28 cellular contexts compared by ENCODE assay signal in genomic region chr3:135239485-135239884, GRCh38.
DNase-seq lines count a peak whose midpoint lies in the region; ATAC-seq and TF ChIP-seq lines count a peak whose summit lies in the region.
"Had no signal": no experiment of that assay in that cellular context is flagged by ENCODE, and none has a peak within 500 bp of the region (broad histone marks: within the 10 kb centered on the region; RNA-seq: fewer than 3 reads in every experiment).

No MANE protein-coding gene starts in this region.

- H3K4me3 Mint-ChIP-seq in dendritic cell treated with granulocyte-macrophage colony-stimulating factor and Interleukin-4, amounts not matched to agents 40 ng/mL and 50 ng/mL, for 4 days: no peak overlapping the region
- H3K4me3 Mint-ChIP-seq: activated T-cell treated with anti-CD3 and anti-CD28 coated beads, Interleukin-2, amount 50 U/mL, for 72 hours; CD4-positive, alpha-beta memory T cell; effector memory CD8-positive, alpha-beta T cell; memory B cell; neural crest cell; T-helper 2 cell treated with Interferon-gamma antibody and Interleukin-4, amounts not matched to agents 5 μg/mL and 100 μg/mL, for 36 hours had no signal

- peak; percentile 15 for DNase-seq in NCI-H748 (lab: John Stamatoyannopoulos, UW; ENCODE audit: unreplicated experiment)
- DNase-seq in NCI-H748 treated with DMSO at 0.1 percent for 48 hours (lab: John Stamatoyannopoulos, UW): no peak
- DNase-seq in NCI-H2029 treated with DMSO at 0.1 percent for 48 hours (lab: John Stamatoyannopoulos, UW): peak; percentile 48
- no peak for DNase-seq in HUDEP-2 (lab: John Stamatoyannopoulos, UW; ENCODE audit: unreplicated experiment in 76 of 76)
- no peak for DNase-seq in GM13976 (ENCODE audit: low spot score)
- DNase-seq: activated CD4-positive, alpha-beta T cell treated with anti-CD3 and anti-CD28 coated beads, Interleukin-2, amount 50 U/mL, for 48 hours; activated CD4-positive, CD25-positive, alpha-beta regulatory T cell treated with anti-CD3 and anti-CD28 coated beads, Interleukin-2, amount 50 U/mL, for 72 hours; activated naive CD4-positive, alpha-beta T cell treated with Interleukin-2 at 50 U/mL for 16 hours; activated T-cell treated with anti-CD3 and anti-CD28 coated beads, Interleukin-2, amount 50 U/mL, for 72 hours; AML-193; CD4-positive, alpha-beta memory T cell; central memory CD4-positive, alpha-beta T cell; cortex of kidney; effector memory CD8-positive, alpha-beta T cell; erythroblast; glutamatergic neuron; NCI-H187 treated with DMSO at 0.1 percent for 48 hours; NCI-H524; Peyer's patch; SHP77 treated with DMSO at 0.1 percent for 48 hours; stimulated activated CD4-positive, alpha-beta T cell treated with anti-CD3 and anti-CD28 coated beads, Interleukin-1b, Interleukin-23, amount 100 ng/mL, for 48 hours; stimulated activated naive CD8-positive, alpha-beta T cell treated with anti-CD3 and anti-CD28 coated beads, Interleukin-15, Interleukin-2, amounts not matched to agents 100 U/mL and 50 U/mL, for 24 hours; testis had no signal

- peaks cover 6% of the 10 kb centered on the region for H3K27me3 Mint-ChIP-seq in dendritic cell treated with granulocyte-macrophage colony-stimulating factor and Interleukin-4, amounts not matched to agents 40 ng/mL and 50 ng/mL, for 4 days
- H3K27me3 Mint-ChIP-seq: CD4-positive, alpha-beta memory T cell; effector memory CD8-positive, alpha-beta T cell had no signal

- intact Hi-C loops in dendritic cell treated with granulocyte-macrophage colony-stimulating factor and Interleukin-4, amounts not matched to agents 40 ng/mL and 50 ng/mL, for 4 days (cut with micrococcal nuclease): no loop called here

- in situ Hi-C loops in GM13976 (cut with MboI; ENCODE audit: low sequenced_read_pairs, unreplicated experiment): no loop called here

- peaks cover 4% of the 10 kb centered on the region for H3K9me3 Mint-ChIP-seq in dendritic cell treated with granulocyte-macrophage colony-stimulating factor and Interleukin-4, amounts not matched to agents 40 ng/mL and 50 ng/mL, for 4 days
- H3K9me3 Mint-ChIP-seq: activated T-cell treated with anti-CD3 and anti-CD28 coated beads, Interleukin-2, amount 50 U/mL, for 72 hours; memory B cell; neural crest cell; T-helper 2 cell treated with Interferon-gamma antibody and Interleukin-4, amounts not matched to agents 5 μg/mL and 100 μg/mL, for 36 hours had no signal

- TF ChIP-seq CTCF in GM13976 (IDR thresholded peaks at IDR 0.05; ENCODE audit: borderline replicate concordance, control extremely low read depth, extremely low read depth, insufficient read depth, missing control alignments): no peak

- H3K4me1 Mint-ChIP-seq in dendritic cell treated with granulocyte-macrophage colony-stimulating factor and Interleukin-4, amounts not matched to agents 40 ng/mL and 50 ng/mL, for 4 days (ENCODE audit: low read depth): peaks cover 7% of the 10 kb centered on the region
- H3K4me1 Mint-ChIP-seq: CD4-positive, alpha-beta memory T cell; memory B cell had no signal

- no peaks in the 10 kb centered on the region for H3K36me3 Mint-ChIP-seq in dendritic cell treated with granulocyte-macrophage colony-stimulating factor and Interleukin-4, amounts not matched to agents 40 ng/mL and 50 ng/mL, for 4 days (ENCODE audit: low read depth)
- H3K36me3 Mint-ChIP-seq: CD4-positive, alpha-beta memory T cell; memory B cell had no signal

- H3K27ac Mint-ChIP-seq in dendritic cell treated with granulocyte-macrophage colony-stimulating factor and Interleukin-4, amounts not matched to agents 40 ng/mL and 50 ng/mL, for 4 days: peak overlapping the region; percentile 20
- H3K27ac Mint-ChIP-seq: activated T-cell treated with anti-CD3 and anti-CD28 coated beads, Interleukin-2, amount 50 U/mL, for 72 hours; CD4-positive, alpha-beta memory T cell; effector memory CD8-positive, alpha-beta T cell; memory B cell; T-helper 2 cell treated with Interferon-gamma antibody and Interleukin-4, amounts not matched to agents 5 μg/mL and 100 μg/mL, for 36 hours had no signal

- ATAC-seq in HG03460 (IDR thresholded peaks at IDR 0.05; ENCODE audit: unreplicated experiment): no peak
- ATAC-seq: activated T-cell treated with anti-CD3 and anti-CD28 coated beads, Interleukin-2, amount 50 U/mL, for 72 hours; effector memory CD8-positive, alpha-beta T cell; stimulated activated naive CD8-positive, alpha-beta T cell treated with anti-CD3 and anti-CD28 coated beads, Interleukin-15, Interleukin-2, amounts not matched to agents 100 U/mL and 50 U/mL, for 24 hours had no signal

Comparison
In these comparisons a context has a peak if more than half of its experiments do, and no peak if none do; other contexts are left out.
1. DNase-seq: peak in NCI-H748 (single experiment) and NCI-H2029 treated with DMSO at 0.1 percent for 48 hours (single experiment); none in NCI-H748 treated with DMSO at 0.1 percent for 48 hours (single experiment), HUDEP-2 (0 of 76) and GM13976 (single experiment).